Comparison of ENCODE assay signal across 26 cellular contexts in the genomic region with DNA sequence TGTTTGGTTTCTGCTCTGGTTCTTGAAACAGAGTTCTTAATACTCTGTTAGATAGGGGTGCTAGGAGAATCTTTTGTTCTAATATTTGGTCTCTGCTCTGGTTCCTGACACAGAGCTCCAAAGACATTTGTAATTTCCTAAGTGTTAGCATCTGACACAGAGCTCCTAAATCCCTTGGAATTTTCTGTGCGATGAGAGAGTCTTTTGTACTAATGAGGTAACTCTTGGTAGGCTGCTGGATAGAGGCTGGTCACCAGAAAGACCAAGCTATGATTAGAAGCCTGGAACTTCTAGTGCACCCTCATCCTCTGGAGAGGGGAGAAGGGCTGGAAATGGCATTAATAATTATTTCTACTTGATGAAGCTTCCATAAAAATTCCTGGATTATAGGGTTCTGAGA.
"Had no signal": no experiment of that assay in that cellular context is flagged by ENCODE, and none has a peak within 500 bp of the region (broad histone marks: within the 10 kb centered on the region; RNA-seq: fewer than 3 reads in every experiment).

No MANE protein-coding gene starts in this region.

- H3K4me1 ChIP-seq: esophagus muscularis mucosa had no signal

- DNase-seq: activated CD4-positive, alpha-beta memory T cell treated with anti-CD3 and anti-CD28 coated beads, Interleukin-2, amount 10 ng/mL, durations not matched to agents 7 days and 5 days; activated CD4-positive, alpha-beta T cell treated with anti-CD3 and anti-CD28 coated beads for 1 hour; activated CD4-positive, alpha-beta T cell treated with anti-CD3 and anti-CD28 coated beads for 4 hours; activated CD4-positive, alpha-beta T cell treated with anti-CD3 and anti-CD28 coated beads, Interleukin-2, amount 10 ng/mL, durations not matched to agents 7 days and 5 days; activated CD4-positive, alpha-beta T cell treated with anti-CD3 and anti-CD28 coated beads, Interleukin-2, amount 50 U/mL, for 4 hours; activated CD8-positive, alpha-beta memory T cell treated with anti-CD3 and anti-CD28 coated beads, Interleukin-2, amount 50 U/mL, for 48 hours; activated gamma-delta T cell; activated naive CD4-positive, alpha-beta T cell; activated naive CD4-positive, alpha-beta T cell treated with anti-CD3 and anti-CD28 coated beads, Interleukin-2, amount 10 ng/mL, durations not matched to agents 7 days and 5 days; activated naive CD8-positive, alpha-beta T cell treated with anti-CD3 and anti-CD28 coated beads, Interleukin-2, amount 10 ng/mL, durations not matched to agents 7 days and 5 days; activated T-cell treated with anti-CD3 and anti-CD28 coated beads for 4 hours; activated T-cell treated with anti-CD3 and anti-CD28 coated beads, Interleukin-2, amount 50 U/mL, for 24 hours; activated T-cell treated with anti-CD3 and anti-CD28 coated beads, Interleukin-2, amount 50 U/mL, for 72 hours; amniotic stem cell; anterior cingulate cortex; brain microvascular endothelial cell; dermis blood vessel endothelial cell; effector CD4-positive, alpha-beta T cell; effector memory CD8-positive, alpha-beta T cell; erythroblast; foreskin melanocyte; head of caudate nucleus; T-helper 2 cell had no signal

- H3K27me3 ChIP-seq: brain microvascular endothelial cell, esophagus muscularis mucosa had no signal

- H3K9me3 ChIP-seq: esophagus muscularis mucosa had no signal

- H3K27ac ChIP-seq: brain microvascular endothelial cell, coronary artery, esophagus muscularis mucosa, VCaP had no signal

- H3K4me3 ChIP-seq: coronary artery, esophagus muscularis mucosa had no signal

- H3K36me3 ChIP-seq: brain microvascular endothelial cell, esophagus muscularis mucosa had no signal
